In genomic region chr15:85168642-85169173, GRCh38 we compare ENCODE assay signal across 8 cellular contexts.
A peak's percentile ranks its signal among the peaks of the same experiment; 100 is the strongest.
DNase-seq lines count a peak whose midpoint lies in the region; ATAC-seq and TF ChIP-seq lines count a peak whose summit lies in the region.

No MANE protein-coding gene starts in this region.

- no peaks in the 10 kb centered on the region for H3K9me3 ChIP-seq in CD8-positive, alpha-beta T cell (ENCODE audit: low read length)
- H3K9me3 ChIP-seq in breast epithelium (peaks cover 0 to 7% of the 10 kb centered on the region in 2 donors), lower lobe of right lung (peaks cover 6% of the 10 kb centered on the region), stomach (peaks cover 5 to 33% (median 14%) of the 10 kb centered on the region in 4 donors), uterus (no peaks in the 10 kb centered on the region)

- H3K36me3 Mint-ChIP-seq in CD8-positive, alpha-beta T cell = no peaks in the 10 kb centered on the region

- H3K4me3 ChIP-seq in CD8-positive, alpha-beta T cell (ENCODE audit: low read depth, low read length) = peak overlapping the region; percentile 46
- H3K4me3 ChIP-seq in breast epithelium = peak overlapping the region in 2 of 3 donors; percentile 42 to 53
- H3K4me3 ChIP-seq in lower lobe of right lung = peak overlapping the region; percentile 41
- peak overlapping the region; percentile 19 to 44 (median 32) for H3K4me3 ChIP-seq in stomach
- no peak overlapping the region for H3K4me3 ChIP-seq in uterus

- CTCF ChIA-PET in CD8-positive, alpha-beta T cell (lab: Charles Lee) = interaction anchor here (0.9 to 1.1 kb wide), 3 partner anchors 87 to 213 kb away, joined by 3 to 4 read pairs (median 3); no protein-coding TSS in a partner anchor

- peaks cover 7% of the 10 kb centered on the region for H3K9me3 Mint-ChIP-seq in CD8-positive, alpha-beta T cell

- no peak for TF ChIP-seq EP300 in stomach (IDR thresholded peaks at IDR 0.05)

- no peaks in the 10 kb centered on the region for H3K27me3 ChIP-seq in CD8-positive, alpha-beta T cell (ENCODE audit: insufficient read depth, low read length)
- H3K27me3 ChIP-seq in breast epithelium (no peaks in the 10 kb centered on the region), lower lobe of right lung (ENCODE audit: low read depth) (peaks cover 14% of the 10 kb centered on the region), stomach (peaks cover 0 to 21% (median 0%) of the 10 kb centered on the region in 3 donors), uterus (no peaks in the 10 kb centered on the region)

- TF ChIP-seq CTCF in CD8-positive, alpha-beta T cell (IDR thresholded peaks at IDR 0.05) = peak; percentile 52
- TF ChIP-seq CTCF in breast epithelium (IDR thresholded peaks at IDR 0.05) (peak; percentile 22 to 49 (median 28)), lower lobe of right lung (IDR thresholded peaks at IDR 0.05) (peak; percentile 47), stomach (IDR thresholded peaks at IDR 0.05) (peak in 4 of 7 experiments; percentile 11 to 47 (median 29)), uterus (IDR thresholded peaks at IDR 0.05) (peak in 1 of 4 experiments; percentile 25)

- intact Hi-C loops in CD8-positive, alpha-beta T cell (cut with DNase I, micrococcal nuclease) = no loop called here
- intact Hi-C loops in breast epithelium (cut with DNase I; ENCODE audit: low total_unique reads) (no loop called here), lower lobe of right lung (cut with DNase I) (no loop called here), stomach (cut with DNase I; ENCODE audit: low total_unique reads) (loop anchor here (10.0 kb wide), 1 partner anchor 204 kb away; no protein-coding TSS in a partner anchor), uterus (cut with DNase I; ENCODE audit: low total_unique reads) (no loop called here)

- no peak overlapping the region for H3K27ac Mint-ChIP-seq in CD8-positive, alpha-beta T cell

- H3K27me3 Mint-ChIP-seq in CD8-positive, alpha-beta T cell (ENCODE audit: low read depth) = peaks cover 27% of the 10 kb centered on the region

- H3K36me3 ChIP-seq in CD8-positive, alpha-beta T cell (ENCODE audit: insufficient read depth, low read length) = no peaks in the 10 kb centered on the region
- H3K36me3 ChIP-seq in breast epithelium (no peaks in the 10 kb centered on the region), lower lobe of right lung (no peaks in the 10 kb centered on the region), stomach (no peaks in the 10 kb centered on the region), uterus (no peaks in the 10 kb centered on the region)

- peaks cover 7% of the 10 kb centered on the region for H3K4me1 ChIP-seq in CD8-positive, alpha-beta T cell (ENCODE audit: insufficient read depth, low read length)
- H3K4me1 ChIP-seq in breast epithelium = no peaks in the 10 kb centered on the region
- H3K4me1 ChIP-seq in lower lobe of right lung = peaks cover 5% of the 10 kb centered on the region
- peaks cover 0 to 9% (median 9%) of the 10 kb centered on the region in 4 donors for H3K4me1 ChIP-seq in stomach
- no peaks in the 10 kb centered on the region for H3K4me1 ChIP-seq in uterus

- in situ Hi-C loops in SK-MEL-5 (cut with HindIII; ENCODE audit: low pct_unique_long_range_greater_than_20kb, low sequenced_read_pairs) = no loop called here

- 6 to 10% (median 8%) methylated on average over 20 of the region's 20 CpGs for WGBS in stomach, 5 donors

- H3K4me1 Mint-ChIP-seq in CD8-positive, alpha-beta T cell (ENCODE audit: low read depth) = peaks cover 6% of the 10 kb centered on the region

- no peak overlapping the region for H3K27ac ChIP-seq in CD8-positive, alpha-beta T cell (ENCODE audit: low read depth, low read length)
- H3K27ac ChIP-seq in breast epithelium (peak overlapping the region in 1 of 2 donors; percentile 3), lower lobe of right lung (no peak overlapping the region), stomach (no peak overlapping the region), uterus (no peak overlapping the region)

- TF ChIP-seq POLR2A in breast epithelium (IDR thresholded peaks at IDR 0.05) (no peak), stomach (IDR thresholded peaks at IDR 0.05) (no peak), uterus (IDR thresholded peaks at IDR 0.05) (no peak)

- POLR2A ChIA-PET in CD8-positive, alpha-beta T cell (lab: Charles Lee) = no interaction called here

- DNase-seq in CD8-positive, alpha-beta T cell = peak in 6 of 7 experiments; percentile 10 to 50 (median 36)
- DNase-seq in HT-29 (ENCODE audit: low spot score) (peak; percentile 84), SK-MEL-5 (ENCODE audit: low read depth, low spot score) (peak; percentile 26), breast epithelium (ENCODE audit: low spot score in 2 of 2) (peak; percentile 76 to 78), lower lobe of right lung (peak; percentile 74), stomach (peak; percentile 82), uterus (no peak)

- peak; percentile 85 for ATAC-seq in CD8-positive, alpha-beta T cell
- ATAC-seq in lower lobe of right lung (peak; percentile 94 to 97), GM21515 (IDR thresholded peaks at IDR 0.05; ENCODE audit: unreplicated experiment) (no peak)

- H3K4me3 Mint-ChIP-seq in CD8-positive, alpha-beta T cell = peak overlapping the region; percentile 65

Comparison
In these comparisons a context has a peak if more than half of its experiments do, and no peak if none do; other contexts are left out.
1. DNase-seq: peak in CD8-positive, alpha-beta T cell (6 of 7), HT-29 (single experiment), SK-MEL-5 (single experiment), breast epithelium (2 of 2), lower lobe of right lung (single experiment) and stomach (single experiment); none in uterus (0 of 2).
2. H3K4me3 ChIP-seq: peak in CD8-positive, alpha-beta T cell (single experiment), breast epithelium (2 of 3), lower lobe of right lung (single experiment) and stomach (4 of 4); none in uterus (0 of 2).